16 cellular contexts compared by ENCODE assay signal in genomic region chr2:212893216-212893615, GRCh38.
"Had no signal": no experiment of that assay in that cellular context is flagged by ENCODE, and none has a peak within 500 bp of the region (broad histone marks: within the 10 kb centered on the region; RNA-seq: fewer than 3 reads in every experiment).

No MANE protein-coding gene starts in this region.

- H3K27ac ChIP-seq: coronary artery, heart right ventricle, psoas muscle, right lobe of liver, skin epidermis had no signal

- H3K27ac Mint-ChIP-seq: naive thymus-derived CD8-positive, alpha-beta T cell had no signal

- H3K27me3 Mint-ChIP-seq: naive thymus-derived CD8-positive, alpha-beta T cell had no signal

- H3K4me1 ChIP-seq: right lobe of liver had no signal

- ATAC-seq: esophagus mucosa; heart right ventricle; naive thymus-derived CD8-positive, alpha-beta T cell; psoas muscle; right lobe of liver had no signal

- H3K9me3 ChIP-seq: heart right ventricle, psoas muscle, right lobe of liver had no signal

- H3K4me3 ChIP-seq: coronary artery, heart right ventricle, psoas muscle, right lobe of liver, skin epidermis had no signal

- H3K36me3 Mint-ChIP-seq: naive thymus-derived CD8-positive, alpha-beta T cell had no signal

- DNase-seq: effector CD8-positive, alpha-beta T cell; heart right ventricle; hypothalamus; kidney glomerular epithelial cell; naive thymus-derived CD8-positive, alpha-beta T cell; psoas muscle; retina; right lobe of liver; stimulated activated CD4-positive, alpha-beta T cell treated with anti-CD3 and anti-CD28 coated beads, Interleukin-2, amount 100 ng/mL, for 24 hours; stimulated activated CD4-positive, alpha-beta T cell treated with anti-CD3 and anti-CD28 coated beads, Interleukin-4, amount 100 ng/mL, for 4 hours; stimulated activated naive CD4-positive, alpha-beta T cell treated with Interleukin-2 at 50 U/mL for 16 hours; trophoblast cell had no signal

- H3K9me3 Mint-ChIP-seq: naive thymus-derived CD8-positive, alpha-beta T cell; neural crest cell had no signal

- H3K4me3 Mint-ChIP-seq: naive thymus-derived CD8-positive, alpha-beta T cell; neural crest cell had no signal

- H3K36me3 ChIP-seq: heart right ventricle, right lobe of liver had no signal

- H3K27me3 ChIP-seq: heart right ventricle, right lobe of liver had no signal
